ENCODE assay signal across 18 cellular contexts in genomic region chr10:112680586-112680985, GRCh38.
DNase-seq lines count a peak whose midpoint lies in the region; ATAC-seq and TF ChIP-seq lines count a peak whose summit lies in the region.
"Had no signal": no experiment of that assay in that cellular context is flagged by ENCODE, and none has a peak within 500 bp of the region (broad histone marks: within the 10 kb centered on the region; RNA-seq: fewer than 3 reads in every experiment).

No MANE protein-coding gene starts in this region.

- H3K36me3 ChIP-seq in DND-41 (ENCODE audit: insufficient read depth, low read length) (peaks cover 5% of the 10 kb centered on the region; the same call in 1 of the 2 replicates), HUES6 (ENCODE audit: control insufficient read depth, insufficient read depth, low read length) (no peaks in the 10 kb centered on the region), left lung (peaks cover 0 to 5% of the 10 kb centered on the region in 2 donors), MG63 (no peaks in the 10 kb centered on the region)
- H3K36me3 ChIP-seq: HAP-1 had no signal

- H3K4me1 ChIP-seq in DND-41 (ENCODE audit: insufficient read depth, low read length) = peaks cover 38% of the 10 kb centered on the region
- peaks cover 29% of the 10 kb centered on the region for H3K4me1 ChIP-seq in HUES6 (ENCODE audit: control insufficient read depth, insufficient read depth, low read length)
- H3K4me1 ChIP-seq in left lung = no peaks in the 10 kb centered on the region

- H3K9ac ChIP-seq in DND-41 (ENCODE audit: low read depth, low read length) = no peak overlapping the region
- H3K9ac ChIP-seq in HUES6 (ENCODE audit: low read length) = no peak overlapping the region
- H3K9ac ChIP-seq: BLaER1, GM23248 had no signal

- H3K4me3 ChIP-seq in DND-41 (ENCODE audit: low read depth in 1 of 2, low read length in 2 of 2) = no peak overlapping the region
- H3K4me3 ChIP-seq in HUES6 (ENCODE audit: low read depth, low read length) = no peak overlapping the region
- H3K4me3 ChIP-seq in left lung = no peak overlapping the region
- no peak overlapping the region for H3K4me3 ChIP-seq in MG63
- H3K4me3 ChIP-seq: BLaER1, GM23248, HAP-1 had no signal

- no peaks in the 10 kb centered on the region for H3K9me3 Mint-ChIP-seq in endothelial cell (ENCODE audit: unreplicated experiment)
- H3K9me3 Mint-ChIP-seq: CD4-positive, CD25-positive, alpha-beta regulatory T cell; CD8-positive, alpha-beta memory T cell; HFFc6 had no signal

- no peak for DNase-seq in DND-41
- DNase-seq in endothelial cell (ENCODE audit: low spot score) = no peak
- DNase-seq in left lung = no peak
- DNase-seq in MG63 = no peak
- DNase-seq: CD4-positive, CD25-positive, alpha-beta regulatory T cell; CD8-positive, alpha-beta memory T cell; DMS 273 treated with DMSO at 0.1 percent for 48 hours; DMS79; GF-D8; GM23248; HFFc6 had no signal

- no peaks in the 10 kb centered on the region for H4K20me1 ChIP-seq in DND-41 (ENCODE audit: insufficient read depth, low read length)
- H4K20me1 ChIP-seq: BLaER1 had no signal

- ATAC-seq in DND-41 (ENCODE audit: insufficient read depth, low read depth) (no peak), GM18870 (IDR thresholded peaks at IDR 0.05; ENCODE audit: unreplicated experiment) (no peak), left lung (no peak)

- H3K27ac ChIP-seq in DND-41 (ENCODE audit: low read length) (peak overlapping the region; percentile 91), HUES6 (ENCODE audit: low read depth, low read length) (0 out of 2 replicates have a peak overlapping the region, but pooled peaks have one; percentile 78), left lung (no peak overlapping the region)
- H3K27ac ChIP-seq: 22Rv1, BLaER1, C4-2B, GM23248 had no signal

- H3K27ac Mint-ChIP-seq in endothelial cell (ENCODE audit: unreplicated experiment) = peak overlapping the region; percentile 59
- H3K27ac Mint-ChIP-seq: B cell; CD4-positive, CD25-positive, alpha-beta regulatory T cell; CD8-positive, alpha-beta memory T cell; HFFc6 had no signal

- H3K9me3 ChIP-seq in DND-41 (ENCODE audit: insufficient read depth, low read length, severe bottlenecking) (no peaks in the 10 kb centered on the region), HUES6 (ENCODE audit: control insufficient read depth, insufficient read depth, low read depth, low read length) (no peaks in the 10 kb centered on the region), left lung (no peaks in the 10 kb centered on the region), MG63 (no peaks in the 10 kb centered on the region)
- H3K9me3 ChIP-seq: BLaER1, HAP-1 had no signal

- peaks cover 9% of the 10 kb centered on the region for H3K4me1 Mint-ChIP-seq in endothelial cell (ENCODE audit: unreplicated experiment)
- H3K4me1 Mint-ChIP-seq: B cell; CD8-positive, alpha-beta memory T cell had no signal

- H3K4me3 Mint-ChIP-seq in endothelial cell (ENCODE audit: unreplicated experiment) = no peak overlapping the region
- H3K4me3 Mint-ChIP-seq: B cell; CD4-positive, CD25-positive, alpha-beta regulatory T cell; CD8-positive, alpha-beta memory T cell; HFFc6 had no signal

- no peaks in the 10 kb centered on the region for H3K27me3 Mint-ChIP-seq in endothelial cell (ENCODE audit: unreplicated experiment)
- H3K27me3 Mint-ChIP-seq: B cell; CD4-positive, CD25-positive, alpha-beta regulatory T cell; CD8-positive, alpha-beta memory T cell had no signal

- no peak overlapping the region for H2AFZ ChIP-seq in DND-41 (ENCODE audit: low read depth, low read length)
- H2AFZ ChIP-seq: GM23248 had no signal

- TF ChIP-seq CTCF in DND-41 (IDR thresholded peaks at IDR 0.05; ENCODE audit: borderline replicate concordance, extremely low read depth, low read length, poor library complexity, severe bottlenecking) (no peak), endothelial cell (IDR thresholded peaks at IDR 0.05; ENCODE audit: unreplicated experiment) (no peak), left lung (IDR thresholded peaks at IDR 0.05) (no peak)

- H3K4me2 ChIP-seq in DND-41 (ENCODE audit: insufficient read depth, low read length) = no peak overlapping the region
- H3K4me2 ChIP-seq: BLaER1 had no signal

- H3K27me3 ChIP-seq in DND-41 (ENCODE audit: insufficient read depth, low read length, poor library complexity) = no peaks in the 10 kb centered on the region
- no peaks in the 10 kb centered on the region for H3K27me3 ChIP-seq in HUES6 (ENCODE audit: control insufficient read depth, insufficient read depth, low read length)
- H3K27me3 ChIP-seq in left lung = no peaks in the 10 kb centered on the region
- H3K27me3 ChIP-seq in MG63 = no peaks in the 10 kb centered on the region
- H3K27me3 ChIP-seq: BLaER1 had no signal

- no peaks in the 10 kb centered on the region for H3K36me3 Mint-ChIP-seq in endothelial cell (ENCODE audit: low read depth, unreplicated experiment)

- H3K79me2 ChIP-seq in DND-41 (ENCODE audit: insufficient read depth, low read length) = no peaks in the 10 kb centered on the region

- intact Hi-C loops in left lung (cut with DNase I) = no loop called here

Comparison
In these comparisons a context has a peak if more than half of its experiments do, and no peak if none do; other contexts are left out.
1. H3K27ac ChIP-seq: peak in DND-41 (single experiment) and HUES6 (single experiment); none in left lung (0 of 2).